In the genomic region with DNA sequence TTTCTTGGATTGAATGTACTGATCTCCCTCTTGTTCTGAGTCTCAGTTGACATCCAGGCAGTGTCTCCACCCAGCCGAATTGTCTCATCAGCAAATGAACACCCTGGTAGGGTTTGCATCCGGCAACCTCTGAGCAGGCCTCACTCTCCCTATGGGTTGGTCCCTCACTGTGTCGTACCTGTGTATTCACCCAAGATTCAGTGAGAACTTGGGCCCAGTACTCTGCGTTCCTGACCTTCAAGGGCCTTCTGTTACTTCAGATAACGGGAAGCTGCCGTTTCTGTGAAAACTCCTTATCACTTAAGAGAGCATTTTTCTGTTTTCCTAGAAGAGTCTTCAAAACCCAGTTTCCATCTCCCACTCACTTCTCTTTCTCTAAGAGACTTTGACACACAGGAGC, we compare ENCODE assay signal across 20 cellular contexts.
"Had no signal": no experiment of that assay in that cellular context is flagged by ENCODE, and none has a peak within 500 bp of the region (broad histone marks: within the 10 kb centered on the region; RNA-seq: fewer than 3 reads in every experiment).

No MANE protein-coding gene starts in this region.

- ATAC-seq: naive thymus-derived CD4-positive, alpha-beta T cell; stimulated activated naive B cell treated with anti-CD40 and anti-IgM and Interleukin-4, amounts not matched to agents 10 μg/mL and 1 μg/mL and 100 μg/mL, for 72 hours; stimulated activated naive CD8-positive, alpha-beta T cell treated with anti-CD3 and anti-CD28 coated beads, Interleukin-15, amount 100 ng/mL, for 72 hours had no signal

- H3K27me3 Mint-ChIP-seq: stimulated activated naive CD8-positive, alpha-beta T cell treated with anti-CD3 and anti-CD28 coated beads, Interleukin-15, amount 100 ng/mL, for 72 hours had no signal

- H3K4me3 Mint-ChIP-seq: naive thymus-derived CD4-positive, alpha-beta T cell; nephron progenitor cell; stimulated activated naive B cell treated with anti-CD40 and anti-IgM and Interleukin-4, amounts not matched to agents 10 μg/mL and 1 μg/mL and 100 μg/mL, for 72 hours; stimulated activated naive CD8-positive, alpha-beta T cell treated with anti-CD3 and anti-CD28 coated beads, Interleukin-15, amount 100 ng/mL, for 72 hours had no signal

- H2AFZ ChIP-seq: hepatocyte had no signal

- H3K36me3 ChIP-seq: colonic mucosa, neutrophil, right atrium auricular region, sigmoid colon, thoracic aorta, transverse colon had no signal

- H3K27ac ChIP-seq: colonic mucosa, hepatocyte, neutrophil, right atrium auricular region, sigmoid colon, skin epidermis, thoracic aorta, transverse colon had no signal

- FAIRE-seq: islet of Langerhans had no signal

- H3K4me3 ChIP-seq: colonic mucosa, hepatocyte, right atrium auricular region, sigmoid colon, skin epidermis, thoracic aorta, transverse colon had no signal

- H3K4me1 ChIP-seq: colonic mucosa, right atrium auricular region, sigmoid colon, transverse colon had no signal

- H3K79me2 ChIP-seq: hepatocyte had no signal

- DNase-seq: colonic mucosa; dermis blood vessel endothelial cell; effector CD4-positive, alpha-beta T cell; foreskin melanocyte; kidney glomerular epithelial cell; naive thymus-derived CD4-positive, alpha-beta T cell; nephron progenitor cell; sigmoid colon; stimulated activated CD4-positive, alpha-beta T cell treated with anti-CD3 and anti-CD28 coated beads, Interleukin-2, amount 100 ng/mL, for 24 hours; stimulated activated CD4-positive, alpha-beta T cell treated with anti-CD3 and anti-CD28 coated beads, Interleukin-4, amount 100 ng/mL, for 4 hours; stimulated activated naive B cell treated with anti-CD40 and anti-IgM and Interleukin-4, amounts not matched to agents 10 μg/mL and 1 μg/mL and 100 μg/mL, for 72 hours; stimulated activated naive CD8-positive, alpha-beta T cell treated with anti-CD3 and anti-CD28 coated beads, Interleukin-15, amount 100 ng/mL, for 72 hours; substantia nigra; transverse colon had no signal

- H3K27ac Mint-ChIP-seq: naive thymus-derived CD4-positive, alpha-beta T cell; nephron progenitor cell; stimulated activated naive B cell treated with anti-CD40 and anti-IgM and Interleukin-4, amounts not matched to agents 10 μg/mL and 1 μg/mL and 100 μg/mL, for 72 hours; stimulated activated naive CD8-positive, alpha-beta T cell treated with anti-CD3 and anti-CD28 coated beads, Interleukin-15, amount 100 ng/mL, for 72 hours had no signal

- H3K27me3 ChIP-seq: colonic mucosa, hepatocyte, neutrophil, right atrium auricular region, sigmoid colon, transverse colon had no signal

- H3K9me3 ChIP-seq: colonic mucosa, neutrophil, thoracic aorta had no signal

- H3K36me3 Mint-ChIP-seq: stimulated activated naive B cell treated with anti-CD40 and anti-IgM and Interleukin-4, amounts not matched to agents 10 μg/mL and 1 μg/mL and 100 μg/mL, for 72 hours had no signal

- H3K4me2 ChIP-seq: hepatocyte had no signal
